Comparison of ENCODE assay signal across 29 cellular contexts in the genomic region with DNA sequence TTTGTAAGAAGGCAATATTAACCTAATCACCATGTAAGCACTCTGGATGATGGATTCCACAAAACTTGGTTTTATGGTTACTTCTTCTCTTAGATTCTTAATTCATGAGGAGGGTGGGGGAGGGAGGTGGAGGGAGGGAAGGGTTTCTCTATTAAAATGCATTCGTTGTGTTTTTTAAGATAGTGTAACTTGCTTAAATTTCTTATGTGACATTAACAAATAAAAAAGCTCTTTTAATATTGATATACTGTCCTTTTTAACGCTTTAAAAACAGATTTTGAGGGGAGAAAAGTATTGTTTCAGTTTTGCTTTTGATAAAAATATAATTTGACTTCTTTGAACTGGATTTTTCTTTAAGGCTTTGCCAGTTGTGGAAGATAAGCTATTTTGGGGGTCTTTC.
"Had no signal": no experiment of that assay in that cellular context is flagged by ENCODE, and none has a peak within 500 bp of the region (broad histone marks: within the 10 kb centered on the region; RNA-seq: fewer than 3 reads in every experiment).

No MANE protein-coding gene starts in this region.

- H2AFZ ChIP-seq: neural progenitor cell, parathyroid adenoma had no signal

- H3K27me3 ChIP-seq: neural progenitor cell, ovary, stomach, thyroid gland, transverse colon, upper lobe of right lung, uterus had no signal

- H3K4me2 ChIP-seq: neural progenitor cell had no signal

- H3K27me3 Mint-ChIP-seq: naive thymus-derived CD4-positive, alpha-beta T cell; stimulated activated naive B cell treated with anti-CD40 and anti-IgM and Interleukin-4, amounts not matched to agents 10 μg/mL and 1 μg/mL and 100 μg/mL, for 72 hours; stimulated activated naive CD8-positive, alpha-beta T cell treated with anti-CD3 and anti-CD28 coated beads, Interleukin-15, Interleukin-2, amounts not matched to agents 100 ng/mL and 50 ng/mL, for 24 hours had no signal

- H3K36me3 ChIP-seq: ovary, thoracic aorta, thyroid gland, upper lobe of right lung, uterus had no signal

- H3K9me3 Mint-ChIP-seq: naive thymus-derived CD4-positive, alpha-beta T cell; natural killer cell; nephron; neural progenitor cell; stimulated activated effector memory CD8-positive, alpha-beta T cell treated with anti-CD3 and anti-CD28 coated beads, Interleukin-12 subunit alpha, Interleukin-12 subunit beta, amount 100 ng/mL, for 72 hours; stimulated activated naive B cell treated with anti-CD40 and anti-IgM and Interleukin-4, amounts not matched to agents 10 μg/mL and 1 μg/mL and 100 μg/mL, for 72 hours; stimulated activated naive CD8-positive, alpha-beta T cell treated with anti-CD3 and anti-CD28 coated beads, Interleukin-15, Interleukin-2, amounts not matched to agents 100 ng/mL and 50 ng/mL, for 24 hours; type B pancreatic cell had no signal

- H3K4me1 Mint-ChIP-seq: neural progenitor cell had no signal

- H3K27ac Mint-ChIP-seq: natural killer cell; neural progenitor cell; progenitor cell of endocrine pancreas; stimulated activated effector memory CD8-positive, alpha-beta T cell treated with anti-CD3 and anti-CD28 coated beads, Interleukin-12 subunit alpha, Interleukin-12 subunit beta, amount 100 ng/mL, for 72 hours; stimulated activated naive B cell treated with anti-CD40 and anti-IgM and Interleukin-4, amounts not matched to agents 10 μg/mL and 1 μg/mL and 100 μg/mL, for 72 hours; stimulated activated naive CD8-positive, alpha-beta T cell treated with anti-CD3 and anti-CD28 coated beads, Interleukin-15, Interleukin-2, amounts not matched to agents 100 ng/mL and 50 ng/mL, for 24 hours; type B pancreatic cell had no signal

- H3K36me3 Mint-ChIP-seq: natural killer cell had no signal

- H3K79me2 ChIP-seq: parathyroid adenoma had no signal

- ATAC-seq: naive thymus-derived CD4-positive, alpha-beta T cell; natural killer cell; psoas muscle; right cardiac atrium; sciatic nerve; stimulated activated effector memory CD8-positive, alpha-beta T cell treated with anti-CD3 and anti-CD28 coated beads, Interleukin-12 subunit alpha, Interleukin-12 subunit beta, amount 100 ng/mL, for 72 hours; stimulated activated naive B cell treated with anti-CD40 and anti-IgM and Interleukin-4, amounts not matched to agents 10 μg/mL and 1 μg/mL and 100 μg/mL, for 72 hours; upper lobe of right lung had no signal

- H3K4me1 ChIP-seq: parathyroid adenoma, psoas muscle, stomach, transverse colon, upper lobe of right lung, uterus had no signal

- H3K9me3 ChIP-seq: ovary, psoas muscle, stomach, thoracic aorta, thyroid gland, transverse colon, upper lobe of right lung, uterus had no signal

- H3K4me3 Mint-ChIP-seq: naive thymus-derived CD4-positive, alpha-beta T cell; natural killer cell; nephron; neural progenitor cell; stimulated activated effector memory CD8-positive, alpha-beta T cell treated with anti-CD3 and anti-CD28 coated beads, Interleukin-12 subunit alpha, Interleukin-12 subunit beta, amount 100 ng/mL, for 72 hours; stimulated activated naive B cell treated with anti-CD40 and anti-IgM and Interleukin-4, amounts not matched to agents 10 μg/mL and 1 μg/mL and 100 μg/mL, for 72 hours; stimulated activated naive CD8-positive, alpha-beta T cell treated with anti-CD3 and anti-CD28 coated beads, Interleukin-15, Interleukin-2, amounts not matched to agents 100 ng/mL and 50 ng/mL, for 24 hours; type B pancreatic cell had no signal

- DNase-seq: naive thymus-derived CD4-positive, alpha-beta T cell; natural killer cell; occipital lobe; ovary; posterior cingulate gyrus; psoas muscle; right cardiac atrium; stimulated activated CD4-positive, alpha-beta T cell treated with anti-CD3 and anti-CD28 coated beads, Interleukin-15, amount 100 ng/mL, for 24 hours; stimulated activated CD4-positive, alpha-beta T cell treated with anti-CD3 and anti-CD28 coated beads, Interleukin-2, amount 100 ng/mL, for 24 hours; stimulated activated CD4-positive, alpha-beta T cell treated with anti-CD3 and anti-CD28 coated beads, Interleukin-2, amount 100 ng/mL, for 48 hours; stimulated activated CD4-positive, alpha-beta T cell treated with anti-CD3 and anti-CD28 coated beads, Interleukin-4, amount 100 ng/mL, for 24 hours; stimulated activated naive B cell treated with anti-CD40 and anti-IgM and Interleukin-4, amounts not matched to agents 10 μg/mL and 1 μg/mL and 100 μg/mL, for 72 hours; stimulated activated naive CD4-positive, alpha-beta T cell treated with Interleukin-2 at 50 U/mL for 16 hours; stomach; thyroid gland; transverse colon; upper lobe of right lung; uterus had no signal

- H3K4me3 ChIP-seq: neural progenitor cell, ovary, psoas muscle, skin epidermis, smooth muscle cell, stomach, thoracic aorta, thyroid gland, transverse colon, upper lobe of right lung, uterus had no signal

- H3K27ac ChIP-seq: neural progenitor cell, ovary, parathyroid adenoma, psoas muscle, skin epidermis, stomach, thoracic aorta, thyroid gland, transverse colon, upper lobe of right lung, uterus had no signal
